In genomic region chr10:3977761-3978160, GRCh38 we compare ENCODE assay signal across 18 cellular contexts.
DNase-seq lines count a peak whose midpoint lies in the region; ATAC-seq and TF ChIP-seq lines count a peak whose summit lies in the region.
"Had no signal": no experiment of that assay in that cellular context is flagged by ENCODE, and none has a peak within 500 bp of the region (broad histone marks: within the 10 kb centered on the region; RNA-seq: fewer than 3 reads in every experiment).

No MANE protein-coding gene starts in this region.

- no CpG with 5 or more reads among the region's 6 CpGs for WGBS in trophoblast cell (ENCODE audit: extremely low coverage, insufficient coverage, insufficient read length)

- no peak overlapping the region for H4K91ac ChIP-seq in trophoblast cell (ENCODE audit: low read depth, low read length)

- H3K4ac ChIP-seq in trophoblast cell (ENCODE audit: low read depth, low read length): no peak overlapping the region

- POLR2A ChIA-PET in HCT116 (lab: Charles Lee): no interaction called here

- no peak overlapping the region for H3K14ac ChIP-seq in trophoblast cell (ENCODE audit: low read length)

- H3K4me3 ChIP-seq in HCT116 (replicated peaks in 1 of 2; ENCODE audit: low read depth in 1 of 2, low read length in 2 of 2) (no peak overlapping the region), RWPE2 (ENCODE audit: severe bottlenecking) (no peak overlapping the region), trophoblast cell (ENCODE audit: low read depth, low read length) (no peak overlapping the region)
- H3K4me3 ChIP-seq: BLaER1 treated with 17β-estradiol and CSF1 and Interleukin-3, amounts not matched to agents 10 nM and 100 nM; SJSA1 had no signal

- H3K27ac ChIP-seq in HCT116 (ENCODE audit: low read depth, low read length): no peak overlapping the region
- peak overlapping the region; percentile 12 for H3K27ac ChIP-seq in RWPE2 (ENCODE audit: poor library complexity, severe bottlenecking)
- no peak overlapping the region for H3K27ac ChIP-seq in trophoblast cell (ENCODE audit: low read depth, low read length)
- H3K27ac ChIP-seq in substantia nigra (ENCODE audit: low read depth, low read length, poor library complexity, severe bottlenecking): no peak overlapping the region
- H3K27ac ChIP-seq: SJSA1 had no signal

- H3K18ac ChIP-seq in trophoblast cell (ENCODE audit: low read length): no peak overlapping the region

- no peaks in the 10 kb centered on the region for H3K36me3 ChIP-seq in HCT116 (ENCODE audit: control insufficient read depth in 1 of 2, insufficient read depth in 2 of 2, low read length in 2 of 2)
- H3K36me3 ChIP-seq in RWPE2 (ENCODE audit: low read depth): no peaks in the 10 kb centered on the region
- no peaks in the 10 kb centered on the region for H3K36me3 ChIP-seq in trophoblast cell (ENCODE audit: control insufficient read depth in 1 of 2, insufficient read depth in 2 of 2, low read length in 2 of 2)
- H3K36me3 ChIP-seq: SJSA1 had no signal

- peak overlapping the region; percentile 33 for H2BK12ac ChIP-seq in trophoblast cell (ENCODE audit: low read length)

- no peak overlapping the region for H2AK5ac ChIP-seq in trophoblast cell (ENCODE audit: low read length)

- BruUV-seq in HCT116 (replicated peaks; lab: Mats Ljungman, UMichigan): no TSS peak

- H3K9ac ChIP-seq in HCT116 (ENCODE audit: low read length) (no peak overlapping the region), trophoblast cell (ENCODE audit: low read length) (no peak overlapping the region)
- H3K9ac ChIP-seq: BLaER1 treated with 17β-estradiol and CSF1 and Interleukin-3, amounts not matched to agents 10 nM and 100 nM had no signal

- no peaks in the 10 kb centered on the region for H4K20me1 ChIP-seq in HCT116 (ENCODE audit: insufficient read depth)
- H4K20me1 ChIP-seq: BLaER1 treated with 17β-estradiol and CSF1 and Interleukin-3, amounts not matched to agents 10 nM and 100 nM had no signal

- CTCF ChIA-PET in HCT116 (lab: Charles Lee): no interaction called here

- no peak overlapping the region for H2BK120ac ChIP-seq in trophoblast cell (ENCODE audit: insufficient read depth, low read length, poor library complexity)

- no peak overlapping the region for H4K8ac ChIP-seq in trophoblast cell (ENCODE audit: low read depth, low read length)

- H2AFZ ChIP-seq in HCT116 (ENCODE audit: low read depth, low read length, poor library complexity, severe bottlenecking) (peak overlapping the region; percentile 5), trophoblast cell (ENCODE audit: insufficient read depth, low read length, poor library complexity) (no peak overlapping the region)

- ATAC-seq in HCT116: no peak
- no peak for ATAC-seq in RWPE2 (ENCODE audit: low read depth)
- ATAC-seq in HG03159 (IDR thresholded peaks at IDR 0.05; ENCODE audit: unreplicated experiment): no peak
- ATAC-seq: CD8-positive, alpha-beta T cell had no signal

- RAD21 ChIA-PET in HCT116 (lab: Charles Lee; ENCODE audit: low non-redundant PET in 1 of 2, low total read pairs in 2 of 2, uncharacterized antibody in 2 of 2, unreplicated experiment in 2 of 2): no interaction called here

- intact Hi-C loops in HCT116 (cut with micrococcal nuclease): no loop called here

- no peak overlapping the region for H2BK5ac ChIP-seq in trophoblast cell (ENCODE audit: low read depth, low read length, poor library complexity)

- H3K79me1 ChIP-seq in trophoblast cell (ENCODE audit: low read length): peaks cover under 1% of the 10 kb centered on the region

- H3K4me2 ChIP-seq in HCT116 (ENCODE audit: low read length): peak overlapping the region; percentile 18
- H3K4me2 ChIP-seq in trophoblast cell (ENCODE audit: low read length): no peak overlapping the region

- H4K12ac ChIP-seq in trophoblast cell (ENCODE audit: low read depth, low read length): no peak overlapping the region

- no peak for TF ChIP-seq CTCF in HCT116 (IDR thresholded peaks at IDR 0.05 in 2 of 3, conservative IDR thresholded peaks at IDR 0.05 in 1 of 3; ENCODE audit: borderline replicate concordance in 1 of 3, insufficient read depth in 1 of 3, low read depth in 2 of 3, low read length in 2 of 3)
- TF ChIP-seq CTCF in RWPE2 (IDR thresholded peaks at IDR 0.05; ENCODE audit: poor library complexity, severe bottlenecking): no peak

- no peak overlapping the region for H3K23ac ChIP-seq in trophoblast cell (ENCODE audit: low read length)

- TF ChIP-seq POLR2A in HCT116 (IDR thresholded peaks at IDR 0.05; ENCODE audit: borderline replicate concordance, extremely low read depth, insufficient read depth, insufficient read length): no peak

- H3K79me2 ChIP-seq in HCT116 (ENCODE audit: insufficient read depth, low read length) (no peaks in the 10 kb centered on the region), trophoblast cell (ENCODE audit: control insufficient read depth, insufficient read depth, low read length, poor library complexity) (no peaks in the 10 kb centered on the region)

- H3K4me1 ChIP-seq in HCT116 (ENCODE audit: control insufficient read depth in 1 of 2, insufficient read depth in 2 of 2, low read length in 2 of 2): peaks cover 0 to 16% of the 10 kb centered on the region in 2 experiments; a peak in 2 of 4 replicates
- H3K4me1 ChIP-seq in RWPE2 (ENCODE audit: insufficient read depth, poor library complexity, severe bottlenecking): no peaks in the 10 kb centered on the region
- H3K4me1 ChIP-seq in trophoblast cell (ENCODE audit: control insufficient read depth in 1 of 2, insufficient read depth in 2 of 2, low read length in 2 of 2): peaks cover 3 to 5% of the 10 kb centered on the region in 2 experiments

- H3K9me3 ChIP-seq in HCT116 (ENCODE audit: control insufficient read depth in 1 of 2, insufficient read depth in 1 of 2, low read depth in 1 of 2, low read length in 2 of 2) (no peaks in the 10 kb centered on the region), RWPE2 (ENCODE audit: severe bottlenecking) (no peaks in the 10 kb centered on the region), trophoblast cell (ENCODE audit: insufficient read depth, low read depth, low read length) (no peaks in the 10 kb centered on the region)
- H3K9me3 ChIP-seq: SJSA1 had no signal

- H3K27me3 ChIP-seq in HCT116 (ENCODE audit: insufficient read depth, low read length) (no peaks in the 10 kb centered on the region), RWPE2 (ENCODE audit: insufficient read depth, poor library complexity, severe bottlenecking) (no peaks in the 10 kb centered on the region), trophoblast cell (ENCODE audit: insufficient read depth, low read length) (no peaks in the 10 kb centered on the region)
- H3K27me3 ChIP-seq: BLaER1 treated with 17β-estradiol and CSF1 and Interleukin-3, amounts not matched to agents 10 nM and 100 nM; SJSA1 had no signal

- no peak for TF ChIP-seq RAD21 in HCT116 (IDR thresholded peaks at IDR 0.05; ENCODE audit: low read depth)

- no peaks in the 10 kb centered on the region for H3K9me2 ChIP-seq in HCT116 (ENCODE audit: insufficient read depth)

- no peak for DNase-seq in HCT116 (ENCODE audit: low read depth, low spot score)
- no peak for DNase-seq in RWPE2 (ENCODE audit: low spot score)
- peak; percentile 22 for DNase-seq in glomerular visceral epithelial cell (ENCODE audit: extremely low spot score)
- peak in 1 of 2 donors; percentile 36 for DNase-seq in trophoblast cell
- no peak for DNase-seq in substantia nigra (lab: John Stamatoyannopoulos, UW)
- DNase-seq in cortex of kidney (lab: John Stamatoyannopoulos, UW): no peak
- DNase-seq in NK-92 (lab: John Stamatoyannopoulos, UW; ENCODE audit: unreplicated experiment): no peak
- DNase-seq: CD8-positive, alpha-beta T cell; DMS53; GOT3; KBM-7; NCI-H1694 treated with DMSO at 0.1 percent for 48 hours; NCI-H2107; NCI-H510A treated with DMSO at 0.1 percent for 48 hours; NCI-H82 had no signal

TF ChIP-seq in HCT116, 20 proteins besides CTCF, POLR2A, EP300 and RAD21 (continues in another document):
- TF ChIP-seq REST (IDR thresholded peaks at IDR 0.05; ENCODE audit: low read depth) (no peak), POLR2AphosphoS5 (IDR thresholded peaks at IDR 0.05; ENCODE audit: low read depth, low read length) (no peak), EGR1 (IDR thresholded peaks at IDR 0.05; ENCODE audit: low read depth) (no peak), CBX3 (IDR thresholded peaks at IDR 0.05; ENCODE audit: low read depth) (no peak), FOSL1 (IDR thresholded peaks at IDR 0.05; ENCODE audit: low read depth) (no peak), TCF7L2 (IDR thresholded peaks at IDR 0.05; ENCODE audit: borderline replicate concordance, extremely low read depth, insufficient read depth, insufficient read length) (no peak), CEBPB (IDR thresholded peaks at IDR 0.05; ENCODE audit: low read depth) (no peak), ATF3 (IDR thresholded peaks at IDR 0.05) (no peak)
